ENCODE assay signal across 8 cellular contexts in genomic region chr4:185209031-185209851, GRCh38. TPM values are rescaled to one million over a fixed set of nuclear protein-coding genes. Genes with fewer than 3 reads are reported as not detected.
DNase-seq lines count a peak whose midpoint lies in the region; ATAC-seq and TF ChIP-seq lines count a peak whose summit lies in the region.

Gene SNX25 (plus strand): TSS chr4:185209598. CDS start chr4:185209827, 229 bp downstream.

- peak within 1 kb of the TSS; percentile 64 to 95 (median 92) for H3K27ac Mint-ChIP-seq in CD8-positive, alpha-beta memory T cell
- H3K27ac Mint-ChIP-seq in activated T-helper 1 cell treated with anti-CD3 and anti-CD28 coated beads, Interleukin-12 subunit alpha, Interleukin-12 subunit beta, Interleukin-2, Interleukin-4 antibody, amounts not matched to agents 30 ng/mL and 10 ng/mL and 1 ng/mL, durations not matched to agents 14 hours and 24 hours and 36 hours = peak within 1 kb of the TSS; percentile 86
- H3K27ac Mint-ChIP-seq in naive B cell = peak within 1 kb of the TSS; percentile 87 to 99 (median 96)
- peak within 1 kb of the TSS; percentile 89 for H3K27ac Mint-ChIP-seq in stimulated activated naive B cell treated with anti-CD40 and anti-IgM and Interleukin-4, amounts not matched to agents 10 μg/mL and 1 μg/mL and 100 μg/mL, for 72 hours

- ATAC-seq in GM19438 (IDR thresholded peaks at IDR 0.05; ENCODE audit: low read depth, unreplicated experiment) (peak; percentile 67), HG03565 (IDR thresholded peaks at IDR 0.05; ENCODE audit: unreplicated experiment) (peak; percentile 58), Panc1 (peak; percentile 96), naive B cell (ENCODE audit: low read depth in 2 of 2) (peak; percentile 81 to 84)
- peak; percentile 83 to 88 for ATAC-seq in stimulated activated naive B cell treated with anti-CD40 and anti-IgM and Interleukin-4, amounts not matched to agents 10 μg/mL and 1 μg/mL and 100 μg/mL, for 72 hours (replicated peaks)

- H3K27me3 ChIP-seq in CD8-positive, alpha-beta memory T cell (ENCODE audit: insufficient read depth, low read length, poor library complexity, severe bottlenecking) = no peaks in the 10 kb centered on the region
- no peaks in the 10 kb centered on the region for H3K27me3 ChIP-seq in Panc1 (ENCODE audit: control insufficient read depth, insufficient read depth, low read length)

- peaks cover 39% of the 10 kb centered on the region for H3K4me1 ChIP-seq in CD8-positive, alpha-beta memory T cell (ENCODE audit: insufficient read depth, low read length)
- peaks cover 11% of the 10 kb centered on the region for H3K4me1 ChIP-seq in Panc1 (ENCODE audit: control insufficient read depth, insufficient read depth, low read length)

- H3K36me3 ChIP-seq in CD8-positive, alpha-beta memory T cell (ENCODE audit: insufficient read depth, low read length) = no peaks in the 10 kb centered on the region
- H3K36me3 ChIP-seq in Panc1 (ENCODE audit: control insufficient read depth, insufficient read depth, low read length) = peaks cover 4% of the 10 kb centered on the region; the same call in 1 of the 2 replicates

- peak; percentile 79 to 90 (median 86) for DNase-seq in CD8-positive, alpha-beta memory T cell
- no peak for DNase-seq in Panc1 (ENCODE audit: low read depth, low spot score)
- DNase-seq in activated T-helper 1 cell treated with anti-CD3 and anti-CD28 coated beads, Interleukin-12 subunit alpha, Interleukin-12 subunit beta, Interleukin-2, Interleukin-4 antibody, amounts not matched to agents 30 ng/mL and 10 ng/mL and 1 ng/mL, durations not matched to agents 14 hours and 24 hours and 36 hours (ENCODE audit: low spot score) = peak; percentile 86
- peak; percentile 73 for DNase-seq in fibroblast of gingiva (ENCODE audit: low read depth)
- peak; percentile 93 for DNase-seq in naive B cell
- DNase-seq in stimulated activated naive B cell treated with anti-CD40 and anti-IgM and Interleukin-4, amounts not matched to agents 10 μg/mL and 1 μg/mL and 100 μg/mL, for 72 hours = peak; percentile 87

- H3K27me3 Mint-ChIP-seq in CD8-positive, alpha-beta memory T cell = no peaks in the 10 kb centered on the region
- H3K27me3 Mint-ChIP-seq in activated T-helper 1 cell treated with anti-CD3 and anti-CD28 coated beads, Interleukin-12 subunit alpha, Interleukin-12 subunit beta, Interleukin-2, Interleukin-4 antibody, amounts not matched to agents 30 ng/mL and 10 ng/mL and 1 ng/mL, durations not matched to agents 14 hours and 24 hours and 36 hours (ENCODE audit: insufficient read depth) = peaks cover 4% of the 10 kb centered on the region
- H3K27me3 Mint-ChIP-seq in naive B cell = no peaks in the 10 kb centered on the region
- no peaks in the 10 kb centered on the region for H3K27me3 Mint-ChIP-seq in stimulated activated naive B cell treated with anti-CD40 and anti-IgM and Interleukin-4, amounts not matched to agents 10 μg/mL and 1 μg/mL and 100 μg/mL, for 72 hours

- TF ChIP-seq CTCF in Panc1 (IDR thresholded peaks at IDR 0.05) = peak; percentile 50

- H3K4me3 Mint-ChIP-seq in CD8-positive, alpha-beta memory T cell = peak within 1 kb of the TSS; percentile 91 to 97 (median 93)
- H3K4me3 Mint-ChIP-seq in activated T-helper 1 cell treated with anti-CD3 and anti-CD28 coated beads, Interleukin-12 subunit alpha, Interleukin-12 subunit beta, Interleukin-2, Interleukin-4 antibody, amounts not matched to agents 30 ng/mL and 10 ng/mL and 1 ng/mL, durations not matched to agents 14 hours and 24 hours and 36 hours = peak within 1 kb of the TSS; percentile 92
- H3K4me3 Mint-ChIP-seq in naive B cell = peak within 1 kb of the TSS; percentile 89 to 98 (median 96)
- peak within 1 kb of the TSS; percentile 89 to 90 for H3K4me3 Mint-ChIP-seq in stimulated activated naive B cell treated with anti-CD40 and anti-IgM and Interleukin-4, amounts not matched to agents 10 μg/mL and 1 μg/mL and 100 μg/mL, for 72 hours

- CTCF ChIA-PET in CD8-positive, alpha-beta memory T cell (lab: Charles Lee) = interaction anchor here (1.1 to 1.5 kb wide), 2 partner anchors 12 to 25 kb away, joined by 3 to 5 read pairs; no protein-coding TSS in a partner anchor
- CTCF ChIA-PET in Panc1 (lab: Charles Lee) = no interaction called here

- intact Hi-C loops in Panc1 (cut with micrococcal nuclease; ENCODE audit: unreplicated experiment) = loop anchor here (10.0 kb wide), 1 partner anchor 386 kb away; no protein-coding TSS in a partner anchor
- intact Hi-C loops in activated T-helper 1 cell treated with anti-CD3 and anti-CD28 coated beads, Interleukin-12 subunit alpha, Interleukin-12 subunit beta, Interleukin-2, Interleukin-4 antibody, amounts not matched to agents 30 ng/mL and 10 ng/mL and 1 ng/mL, durations not matched to agents 14 hours and 24 hours and 36 hours (cut with micrococcal nuclease) = loop anchor here (1.0 to 10.0 kb wide), 4 partner anchors 187 to 674 kb away; partner anchors contain the start of genes ANKRD37, CENPU and UFSP2

- H3K4me3 ChIP-seq in CD8-positive, alpha-beta memory T cell (ENCODE audit: low read length) = peak within 1 kb of the TSS; percentile 77
- peak within 1 kb of the TSS; percentile 66 to 77 for H3K4me3 ChIP-seq in Panc1 (ENCODE audit: low read depth in 2 of 2, low read length in 2 of 2)

- no peaks in the 10 kb centered on the region for H3K9me3 Mint-ChIP-seq in CD8-positive, alpha-beta memory T cell
- no peaks in the 10 kb centered on the region for H3K9me3 Mint-ChIP-seq in activated T-helper 1 cell treated with anti-CD3 and anti-CD28 coated beads, Interleukin-12 subunit alpha, Interleukin-12 subunit beta, Interleukin-2, Interleukin-4 antibody, amounts not matched to agents 30 ng/mL and 10 ng/mL and 1 ng/mL, durations not matched to agents 14 hours and 24 hours and 36 hours
- H3K9me3 Mint-ChIP-seq in naive B cell = no peaks in the 10 kb centered on the region
- no peaks in the 10 kb centered on the region for H3K9me3 Mint-ChIP-seq in stimulated activated naive B cell treated with anti-CD40 and anti-IgM and Interleukin-4, amounts not matched to agents 10 μg/mL and 1 μg/mL and 100 μg/mL, for 72 hours

- POLR2A ChIA-PET in CD8-positive, alpha-beta memory T cell (lab: Charles Lee) = interaction anchor here (0.7 to 1.2 kb wide), 5 partner anchors 8 to 186 kb away, joined by 3 to 8 read pairs (median 3); partner anchors contain the start of genes LRP2BP and SLC25A4
- POLR2A ChIA-PET in Panc1 (lab: Charles Lee) = no interaction called here

- peaks cover 31 to 56% (median 55%) of the 10 kb centered on the region in 3 donors for H3K4me1 Mint-ChIP-seq in CD8-positive, alpha-beta memory T cell
- H3K4me1 Mint-ChIP-seq in activated T-helper 1 cell treated with anti-CD3 and anti-CD28 coated beads, Interleukin-12 subunit alpha, Interleukin-12 subunit beta, Interleukin-2, Interleukin-4 antibody, amounts not matched to agents 30 ng/mL and 10 ng/mL and 1 ng/mL, durations not matched to agents 14 hours and 24 hours and 36 hours (ENCODE audit: low read depth) = peaks cover 38% of the 10 kb centered on the region
- H3K4me1 Mint-ChIP-seq in naive B cell = peaks cover 51 to 66% (median 58%) of the 10 kb centered on the region in 3 donors
- H3K4me1 Mint-ChIP-seq in stimulated activated naive B cell treated with anti-CD40 and anti-IgM and Interleukin-4, amounts not matched to agents 10 μg/mL and 1 μg/mL and 100 μg/mL, for 72 hours = peaks cover 41 to 71% of the 10 kb centered on the region in 2 donors

- peak within 1 kb of the TSS; percentile 41 for H3K27ac ChIP-seq in CD8-positive, alpha-beta memory T cell (ENCODE audit: low read depth, low read length)
- peak within 1 kb of the TSS; percentile 75; the same call in 1 of the 2 replicates for H3K27ac ChIP-seq in Panc1 (ENCODE audit: low read length)

- no TSS peak for BruUV-seq in Panc1 (replicated peaks; lab: Mats Ljungman, UMichigan)

- H3K36me3 Mint-ChIP-seq in CD8-positive, alpha-beta memory T cell = peaks cover 0 to 7% (median 4%) of the 10 kb centered on the region in 3 donors
- peaks cover 6% of the 10 kb centered on the region for H3K36me3 Mint-ChIP-seq in activated T-helper 1 cell treated with anti-CD3 and anti-CD28 coated beads, Interleukin-12 subunit alpha, Interleukin-12 subunit beta, Interleukin-2, Interleukin-4 antibody, amounts not matched to agents 30 ng/mL and 10 ng/mL and 1 ng/mL, durations not matched to agents 14 hours and 24 hours and 36 hours (ENCODE audit: low read depth)
- no peaks in the 10 kb centered on the region for H3K36me3 Mint-ChIP-seq in naive B cell
- peaks cover 0 to 5% of the 10 kb centered on the region in 2 donors for H3K36me3 Mint-ChIP-seq in stimulated activated naive B cell treated with anti-CD40 and anti-IgM and Interleukin-4, amounts not matched to agents 10 μg/mL and 1 μg/mL and 100 μg/mL, for 72 hours

- no peaks in the 10 kb centered on the region for H3K9me3 ChIP-seq in CD8-positive, alpha-beta memory T cell (ENCODE audit: low read length)
- no peaks in the 10 kb centered on the region for H3K9me3 ChIP-seq in Panc1 (ENCODE audit: control insufficient read depth, insufficient read depth, low read depth, low read length)

- in situ Hi-C loops in Panc1 (cut with HindIII; ENCODE audit: low pct_unique_long_range_greater_than_20kb, low sequenced_read_pairs) = no loop called here

RNA-seq across cellular contexts. Expression of gene SNX25, which starts in this region (rescaled TPM):
- total RNA-seq in CD8-positive, alpha-beta memory T cell = 10 to 100 TPM; 17.7 to 18.2 TPM
- polyA plus RNA-seq in CD8-positive, alpha-beta memory T cell = 7.8 TPM
- total RNA-seq in Panc1 (2021; ENCODE audit: unreplicated experiment) = 16.7 TPM
- polyA plus RNA-seq in Panc1 (2012; ENCODE audit: insufficient read length) = 5.5 TPM
- 22.9 and 25.3 TPM in 2 replicates for total RNA-seq in activated T-helper 1 cell treated with anti-CD3 and anti-CD28 coated beads, Interleukin-12 subunit alpha, Interleukin-12 subunit beta, Interleukin-2, Interleukin-4 antibody, amounts not matched to agents 30 ng/mL and 10 ng/mL and 1 ng/mL, durations not matched to agents 14 hours and 24 hours and 36 hours
- 10 to 100 TPM; 10.8 to 28.1 (median 16.8) TPM for polyA plus RNA-seq in naive B cell (ENCODE audit: low read depth in 6 of 6)
